Comparison of ENCODE assay signal across 1 cellular context in the genomic region with DNA sequence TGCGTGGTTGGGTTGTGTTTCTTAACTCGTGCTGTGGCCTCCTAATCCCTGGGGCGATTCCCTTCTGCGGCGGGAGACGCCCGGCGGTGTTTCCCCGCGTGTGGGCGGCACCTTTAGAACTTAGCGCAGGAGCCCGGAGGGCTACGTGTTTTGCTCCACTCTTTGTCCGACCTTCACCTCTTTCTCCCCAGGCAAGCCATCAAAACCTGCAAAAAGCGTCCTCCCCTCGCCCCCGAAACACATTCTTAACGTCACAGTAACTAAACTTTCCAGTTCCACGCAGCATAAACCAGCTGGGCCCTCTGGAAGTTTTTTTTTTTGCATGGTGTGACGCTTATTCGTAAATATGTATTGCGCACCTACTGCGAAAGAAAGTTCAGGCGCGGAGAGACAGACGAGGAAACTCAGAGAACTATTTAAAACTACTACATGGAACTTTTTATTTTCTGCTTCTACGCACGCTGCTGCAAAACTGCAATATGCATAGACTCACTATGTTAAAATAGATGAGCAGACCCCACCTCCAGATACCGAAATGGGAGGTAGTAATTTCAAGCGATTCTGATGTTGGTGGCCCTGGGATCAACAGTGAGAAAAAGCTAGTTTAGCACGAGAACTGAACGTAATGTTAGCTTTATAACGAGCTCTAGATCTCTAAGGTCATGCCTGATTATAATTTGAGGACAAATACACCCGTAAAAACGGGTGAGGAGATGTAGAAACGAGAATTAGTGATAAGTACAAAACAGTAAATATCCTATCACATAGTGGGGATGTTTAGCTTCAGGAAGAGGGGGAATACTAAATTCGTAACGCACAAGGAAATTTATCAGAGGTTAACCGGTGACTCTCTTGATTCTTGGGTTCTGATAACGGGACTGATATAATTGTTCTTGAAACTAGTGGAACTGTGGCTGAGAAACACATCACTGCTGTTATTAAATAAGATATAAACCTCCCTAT.
TF ChIP-seq lines count a peak whose summit lies in the region.

No MANE protein-coding gene starts in this region.

TF ChIP-seq in SK-N-SH, 30 proteins besides CTCF, POLR2A, EP300 and RAD21 (continued from another document):
- TF ChIP-seq, protein P1, sequence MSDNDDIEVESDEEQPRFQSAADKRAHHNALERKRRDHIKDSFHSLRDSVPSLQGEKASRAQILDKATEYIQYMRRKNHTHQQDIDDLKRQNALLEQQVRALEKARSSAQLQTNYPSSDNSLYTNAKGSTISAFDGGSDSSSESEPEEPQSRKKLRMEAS (IDR thresholded peaks at IDR 0.05; ENCODE audit: low read depth), result no peak; the same call in 1 of the 2 replicates
- TF ChIP-seq, protein P2, sequence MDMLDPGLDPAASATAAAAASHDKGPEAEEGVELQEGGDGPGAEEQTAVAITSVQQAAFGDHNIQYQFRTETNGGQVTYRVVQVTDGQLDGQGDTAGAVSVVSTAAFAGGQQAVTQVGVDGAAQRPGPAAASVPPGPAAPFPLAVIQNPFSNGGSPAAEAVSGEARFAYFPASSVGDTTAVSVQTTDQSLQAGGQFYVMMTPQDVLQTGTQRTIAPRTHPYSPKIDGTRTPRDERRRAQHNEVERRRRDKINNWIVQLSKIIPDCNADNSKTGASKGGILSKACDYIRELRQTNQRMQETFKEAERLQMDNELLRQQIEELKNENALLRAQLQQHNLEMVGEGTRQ (IDR thresholded peaks at IDR 0.05; ENCODE audit: borderline replicate concordance, low read depth, low read length), result no peak
- TF ChIP-seq SMC3 (IDR thresholded peaks at IDR 0.05; ENCODE audit: low read depth, low read length), result no peak
